ENCODE assay signal across 8 cellular contexts in genomic region chr21:45555557-45556301, GRCh38. TPM values are rescaled to one million over a fixed set of nuclear protein-coding genes. Genes with fewer than 3 reads are reported as not detected.
DNase-seq lines count a peak whose midpoint lies in the region; ATAC-seq, FAIRE-seq and TF ChIP-seq lines count a peak whose summit lies in the region.

No MANE protein-coding gene starts in this region.

- peaks cover 6% of the 10 kb centered on the region for H3K27me3 Mint-ChIP-seq in activated T-helper 1 cell treated with anti-CD3 and anti-CD28 coated beads, Interleukin-12 subunit alpha, Interleukin-12 subunit beta, Interleukin-2, Interleukin-4 antibody, amounts not matched to agents 30 ng/mL and 10 ng/mL and 1 ng/mL, durations not matched to agents 14 hours and 24 hours and 36 hours (ENCODE audit: insufficient read depth)

- POLR2A ChIA-PET in HEK293T (lab: Yijun Ruan, JAX), result interaction anchor here (0.7 to 1.6 kb wide), 8 partner anchors 13 to 266 kb away, joined by 3 to 9 read pairs (median 4); no protein-coding TSS in a partner anchor

- TF ChIP-seq CTCF in D721Med (IDR thresholded peaks at IDR 0.05; ENCODE audit: insufficient read depth, missing control alignments), result peak; percentile 50

- FAIRE-seq in D721Med (lab: Jason Lieb, UNC), result no peak

- H3K9me3 Mint-ChIP-seq in activated T-helper 1 cell treated with anti-CD3 and anti-CD28 coated beads, Interleukin-12 subunit alpha, Interleukin-12 subunit beta, Interleukin-2, Interleukin-4 antibody, amounts not matched to agents 30 ng/mL and 10 ng/mL and 1 ng/mL, durations not matched to agents 14 hours and 24 hours and 36 hours, result no peaks in the 10 kb centered on the region

- intact Hi-C loops in activated T-helper 1 cell treated with anti-CD3 and anti-CD28 coated beads, Interleukin-12 subunit alpha, Interleukin-12 subunit beta, Interleukin-2, Interleukin-4 antibody, amounts not matched to agents 30 ng/mL and 10 ng/mL and 1 ng/mL, durations not matched to agents 14 hours and 24 hours and 36 hours (cut with micrococcal nuclease), result loop anchor here (1.0 kb wide), 2 partner anchors 41 to 265 kb away; no protein-coding TSS in a partner anchor

- CTCF ChIA-PET in HEK293T (lab: Yijun Ruan, JAX), result interaction anchor here (0.5 to 1.8 kb wide), 13 partner anchors 9 to 266 kb away, joined by 3 to 30 read pairs (median 3); no protein-coding TSS in a partner anchor

- H3K27ac Mint-ChIP-seq in activated T-helper 1 cell treated with anti-CD3 and anti-CD28 coated beads, Interleukin-12 subunit alpha, Interleukin-12 subunit beta, Interleukin-2, Interleukin-4 antibody, amounts not matched to agents 30 ng/mL and 10 ng/mL and 1 ng/mL, durations not matched to agents 14 hours and 24 hours and 36 hours, result peak overlapping the region; percentile 23

- H3K4me1 Mint-ChIP-seq in activated T-helper 1 cell treated with anti-CD3 and anti-CD28 coated beads, Interleukin-12 subunit alpha, Interleukin-12 subunit beta, Interleukin-2, Interleukin-4 antibody, amounts not matched to agents 30 ng/mL and 10 ng/mL and 1 ng/mL, durations not matched to agents 14 hours and 24 hours and 36 hours (ENCODE audit: low read depth), result peaks cover 15% of the 10 kb centered on the region

- peaks cover 3% of the 10 kb centered on the region for H3K36me3 Mint-ChIP-seq in activated T-helper 1 cell treated with anti-CD3 and anti-CD28 coated beads, Interleukin-12 subunit alpha, Interleukin-12 subunit beta, Interleukin-2, Interleukin-4 antibody, amounts not matched to agents 30 ng/mL and 10 ng/mL and 1 ng/mL, durations not matched to agents 14 hours and 24 hours and 36 hours (ENCODE audit: low read depth)

- DNase-seq in D721Med (ENCODE audit: insufficient read length, low spot score) (peak; percentile 97), HEK293T (ENCODE audit: extremely low spot score) (peak; percentile 94), NOMO-1 treated with DMSO at 0.1 percent for 48 hours (lab: John Stamatoyannopoulos, UW; ENCODE audit: unreplicated experiment) (peak; percentile 64), mucosa of gallbladder (ENCODE audit: low spot score) (peak; percentile 87), superior temporal gyrus (ENCODE audit: extremely low spot score) (peak; percentile 51)
- peak; percentile 42 for DNase-seq in activated T-helper 1 cell treated with anti-CD3 and anti-CD28 coated beads, Interleukin-12 subunit alpha, Interleukin-12 subunit beta, Interleukin-2, Interleukin-4 antibody, amounts not matched to agents 30 ng/mL and 10 ng/mL and 1 ng/mL, durations not matched to agents 14 hours and 24 hours and 36 hours (ENCODE audit: low spot score)

- H3K4me3 Mint-ChIP-seq in activated T-helper 1 cell treated with anti-CD3 and anti-CD28 coated beads, Interleukin-12 subunit alpha, Interleukin-12 subunit beta, Interleukin-2, Interleukin-4 antibody, amounts not matched to agents 30 ng/mL and 10 ng/mL and 1 ng/mL, durations not matched to agents 14 hours and 24 hours and 36 hours, result peak overlapping the region; percentile 22

- peak; percentile 76 for ATAC-seq in esophagus mucosa
- ATAC-seq in GM21447 (IDR thresholded peaks at IDR 0.05; ENCODE audit: unreplicated experiment), result no peak

TF ChIP-seq in HEK293T, 16 proteins besides CTCF, POLR2A, EP300 and RAD21:
- TF ChIP-seq L3MBTL2 (conservative IDR thresholded peaks at IDR 0.05) (peak; percentile 91), ELF4 (IDR thresholded peaks at IDR 0.05) (0 out of 2 replicates have a peak, but pooled peaks have one; percentile 20), FOXK2 (IDR thresholded peaks at IDR 0.05) (no peak), CTBP1 (IDR thresholded peaks at IDR 0.05; ENCODE audit: borderline replicate concordance) (no peak), TARDBP (IDR thresholded peaks at IDR 0.05) (peak; percentile 91), ZNF384 (IDR thresholded peaks at IDR 0.05) (no peak), LEF1 (IDR thresholded peaks at IDR 0.05; ENCODE audit: borderline replicate concordance) (no peak), FOXA1 (IDR thresholded peaks at IDR 0.05) (no peak), NFRKB (IDR thresholded peaks at IDR 0.05) (no peak), PKNOX1 (IDR thresholded peaks at IDR 0.05) (peak; percentile 64; the same call in 1 of the 2 replicates)

RNA-seq across cellular contexts. Expression of gene SLC19A1, which starts 13.5 kb away (rescaled TPM):
- 104 and 105 TPM in 2 replicates for total RNA-seq in activated T-helper 1 cell treated with anti-CD3 and anti-CD28 coated beads, Interleukin-12 subunit alpha, Interleukin-12 subunit beta, Interleukin-2, Interleukin-4 antibody, amounts not matched to agents 30 ng/mL and 10 ng/mL and 1 ng/mL, durations not matched to agents 14 hours and 24 hours and 36 hours
- total RNA-seq in esophagus mucosa (3.1 TPM), mucosa of gallbladder (7.0 TPM)

Comparison
In these comparisons a context has a peak if more than half of its experiments do, and no peak if none do; other contexts are left out.
1. DNase-seq: peak in every context shown above with its lines; median percentile 97 in D721Med; 94 in HEK293T; 87 in mucosa of gallbladder; 64 in NOMO-1 treated with DMSO at 0.1 percent for 48 hours; 51 in superior temporal gyrus; 42 in activated T-helper 1 cell treated with anti-CD3 and anti-CD28 coated beads, Interleukin-12 subunit alpha, Interleukin-12 subunit beta, Interleukin-2, Interleukin-4 antibody, amounts not matched to agents 30 ng/mL and 10 ng/mL and 1 ng/mL, durations not matched to agents 14 hours and 24 hours and 36 hours.
2. RNA of gene SLC19A1, which starts 13.5 kb away (total RNA-seq): 104 to 105 TPM in activated T-helper 1 cell treated with anti-CD3 and anti-CD28 coated beads, Interleukin-12 subunit alpha, Interleukin-12 subunit beta, Interleukin-2, Interleukin-4 antibody, amounts not matched to agents 30 ng/mL and 10 ng/mL and 1 ng/mL, durations not matched to agents 14 hours and 24 hours and 36 hours; 7.0 TPM in mucosa of gallbladder (single experiment) and 3.1 TPM in esophagus mucosa (single experiment); every median in the first group is over 10 times any median in the second.